Comparison of ENCODE assay signal across 19 cellular contexts in the genomic region with DNA sequence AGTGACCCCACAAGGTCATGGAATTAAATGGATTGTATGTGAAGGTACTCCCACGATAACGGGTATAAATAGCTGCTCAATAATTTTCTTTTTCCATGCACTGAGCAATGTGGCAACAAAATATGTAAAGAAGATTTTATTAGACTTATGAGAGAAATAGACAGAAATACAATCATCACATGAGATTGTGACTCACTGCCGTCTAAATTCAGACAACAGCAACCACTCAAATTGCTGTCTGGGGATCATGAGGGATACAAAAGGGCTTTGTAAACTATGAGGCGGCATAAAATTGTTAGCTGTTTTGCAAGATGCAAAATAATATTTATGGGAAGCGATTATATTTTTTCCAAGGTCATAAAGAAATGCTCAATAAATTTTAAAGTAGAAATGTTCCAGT.
A peak's percentile ranks its signal among the peaks of the same experiment; 100 is the strongest.
DNase-seq lines count a peak whose midpoint lies in the region; ATAC-seq and TF ChIP-seq lines count a peak whose summit lies in the region.
"Had no signal": no experiment of that assay in that cellular context is flagged by ENCODE, and none has a peak within 500 bp of the region (broad histone marks: within the 10 kb centered on the region; RNA-seq: fewer than 3 reads in every experiment).

No MANE protein-coding gene starts in this region.

- H3K4me3 ChIP-seq in skeletal muscle cell (ENCODE audit: low read depth, low read length) = no peak overlapping the region
- H3K4me3 ChIP-seq: breast epithelium, ovary, right lobe of liver, uterus had no signal

- H3K4me3 Mint-ChIP-seq in glutamatergic neuron (ENCODE audit: unreplicated experiment) = no peak overlapping the region
- H3K4me3 Mint-ChIP-seq: activated CD8-positive, alpha-beta T cell treated with anti-CD3 and anti-CD28 coated beads for 36 hours; CD4-positive, CD25-positive, alpha-beta regulatory T cell; naive thymus-derived CD8-positive, alpha-beta T cell had no signal

- peaks cover 2% of the 10 kb centered on the region for H3K27me3 Mint-ChIP-seq in glutamatergic neuron (ENCODE audit: unreplicated experiment)
- H3K27me3 Mint-ChIP-seq: CD4-positive, CD25-positive, alpha-beta regulatory T cell had no signal

- TF ChIP-seq CTCF in glutamatergic neuron (IDR thresholded peaks at IDR 0.05; ENCODE audit: partially characterized antibody, unreplicated experiment) (no peak), omental fat pad (IDR thresholded peaks at IDR 0.05) (no peak)

- peaks cover 29% of the 10 kb centered on the region for H3K4me1 Mint-ChIP-seq in glutamatergic neuron (ENCODE audit: low read depth, unreplicated experiment)
- H3K4me1 Mint-ChIP-seq: CD4-positive, CD25-positive, alpha-beta regulatory T cell had no signal

- H3K36me3 Mint-ChIP-seq in glutamatergic neuron (ENCODE audit: unreplicated experiment) = no peaks in the 10 kb centered on the region
- H3K36me3 Mint-ChIP-seq: CD4-positive, CD25-positive, alpha-beta regulatory T cell; naive thymus-derived CD8-positive, alpha-beta T cell had no signal

- peak overlapping the region; percentile 17 for H3K27ac Mint-ChIP-seq in glutamatergic neuron (ENCODE audit: unreplicated experiment)
- H3K27ac Mint-ChIP-seq: activated CD8-positive, alpha-beta T cell treated with anti-CD3 and anti-CD28 coated beads for 36 hours; CD4-positive, CD25-positive, alpha-beta regulatory T cell; naive thymus-derived CD8-positive, alpha-beta T cell had no signal

- no peak for ATAC-seq in omental fat pad (ENCODE audit: low FRiP score)
- ATAC-seq: activated CD8-positive, alpha-beta T cell treated with anti-CD3 and anti-CD28 coated beads for 36 hours; naive thymus-derived CD8-positive, alpha-beta T cell; right lobe of liver had no signal

- peaks cover 3% of the 10 kb centered on the region for H3K9me3 Mint-ChIP-seq in glutamatergic neuron (ENCODE audit: unreplicated experiment)
- H3K9me3 Mint-ChIP-seq: activated CD8-positive, alpha-beta T cell treated with anti-CD3 and anti-CD28 coated beads for 36 hours; naive thymus-derived CD8-positive, alpha-beta T cell had no signal

- DNase-seq in GM03348 (ENCODE audit: low spot score) (peak; percentile 65), amniotic epithelial cell (ENCODE audit: low read depth) (peak; percentile 35), glutamatergic neuron (no peak), skeletal muscle cell (ENCODE audit: low read depth) (peak; percentile 43), T-helper 1 cell (no peak), amniotic stem cell (lab: John Stamatoyannopoulos, UW) (no peak), omental fat pad (ENCODE audit: low spot score) (no peak), NCI-H2107 treated with DMSO at 0.1 percent for 48 hours (lab: John Stamatoyannopoulos, UW; ENCODE audit: unreplicated experiment) (no peak)
- DNase-seq: activated CD4-positive, CD25-positive, alpha-beta regulatory T cell; activated CD8-positive, alpha-beta T cell treated with anti-CD3 and anti-CD28 coated beads for 36 hours; activated gamma-delta T cell; CD4-positive, CD25-positive, alpha-beta regulatory T cell; cortex of kidney; naive thymus-derived CD8-positive, alpha-beta T cell; NCI-H82; ovary; right lobe of liver; uterus had no signal

Comparison
In these comparisons a context has a peak if more than half of its experiments do, and no peak if none do; other contexts are left out.
1. DNase-seq: peak in GM03348 (single experiment), amniotic epithelial cell (single experiment) and skeletal muscle cell (single experiment); none in glutamatergic neuron (single experiment), T-helper 1 cell (0 of 5), amniotic stem cell (single experiment), omental fat pad (single experiment) and NCI-H2107 treated with DMSO at 0.1 percent for 48 hours (single experiment).